ENCODE assay signal across 22 cellular contexts in genomic region chr16:7644171-7644570, GRCh38.
"Had no signal": no experiment of that assay in that cellular context is flagged by ENCODE, and none has a peak within 500 bp of the region (broad histone marks: within the 10 kb centered on the region; RNA-seq: fewer than 3 reads in every experiment).

No MANE protein-coding gene starts in this region.

- H3K27ac Mint-ChIP-seq: dendritic cell treated with granulocyte-macrophage colony-stimulating factor and Interleukin-4, amounts not matched to agents 40 ng/mL and 50 ng/mL, for 4 days; effector memory CD8-positive, alpha-beta T cell; immature natural killer cell; naive thymus-derived CD4-positive, alpha-beta T cell had no signal

- H3K27me3 Mint-ChIP-seq: dendritic cell treated with granulocyte-macrophage colony-stimulating factor and Interleukin-4, amounts not matched to agents 40 ng/mL and 50 ng/mL, for 4 days; effector memory CD8-positive, alpha-beta T cell; naive thymus-derived CD4-positive, alpha-beta T cell had no signal

- FAIRE-seq: endothelial cell of umbilical vein, frontal cortex had no signal

- H3K27ac ChIP-seq: colonic mucosa, esophagus muscularis mucosa, foreskin keratinocyte, gastroesophageal sphincter, heart left ventricle, hepatocyte, left lung, lower lobe of right lung had no signal

- H3K4me3 ChIP-seq: colonic mucosa, esophagus muscularis mucosa, gastroesophageal sphincter, heart left ventricle, hepatocyte, left lung, lower lobe of right lung had no signal

- H3K9me3 ChIP-seq: colonic mucosa, esophagus muscularis mucosa, gastroesophageal sphincter, heart left ventricle, left lung, lower lobe of right lung had no signal

- H3K4me1 Mint-ChIP-seq: immature natural killer cell; naive thymus-derived CD4-positive, alpha-beta T cell had no signal

- H3K4me3 Mint-ChIP-seq: dendritic cell treated with granulocyte-macrophage colony-stimulating factor and Interleukin-4, amounts not matched to agents 40 ng/mL and 50 ng/mL, for 4 days; effector memory CD8-positive, alpha-beta T cell; immature natural killer cell; naive thymus-derived CD4-positive, alpha-beta T cell had no signal

- H3K27me3 ChIP-seq: colonic mucosa, esophagus muscularis mucosa, foreskin keratinocyte, gastroesophageal sphincter, heart left ventricle, left lung had no signal

- H3K9me3 Mint-ChIP-seq: dendritic cell treated with granulocyte-macrophage colony-stimulating factor and Interleukin-4, amounts not matched to agents 40 ng/mL and 50 ng/mL, for 4 days had no signal

- H3K4me1 ChIP-seq: colonic mucosa, esophagus muscularis mucosa, foreskin keratinocyte, gastroesophageal sphincter, heart left ventricle, left lung, lower lobe of right lung had no signal

- H3K36me3 ChIP-seq: colonic mucosa, esophagus muscularis mucosa, gastroesophageal sphincter, heart left ventricle, left lung, lower lobe of right lung had no signal

- DNase-seq: colonic mucosa; cortex of kidney; effector CD8-positive, alpha-beta T cell; effector memory CD8-positive, alpha-beta T cell; foreskin keratinocyte; heart left ventricle; hypothalamus; immature natural killer cell; islet precursor cell; left cardiac atrium; left lung; left ventricle myocardium superior; lower lobe of right lung; mesenchymal stem cell; midbrain; naive thymus-derived CD4-positive, alpha-beta T cell had no signal
